ENCODE assay signal across 10 cellular contexts in the genomic region with DNA sequence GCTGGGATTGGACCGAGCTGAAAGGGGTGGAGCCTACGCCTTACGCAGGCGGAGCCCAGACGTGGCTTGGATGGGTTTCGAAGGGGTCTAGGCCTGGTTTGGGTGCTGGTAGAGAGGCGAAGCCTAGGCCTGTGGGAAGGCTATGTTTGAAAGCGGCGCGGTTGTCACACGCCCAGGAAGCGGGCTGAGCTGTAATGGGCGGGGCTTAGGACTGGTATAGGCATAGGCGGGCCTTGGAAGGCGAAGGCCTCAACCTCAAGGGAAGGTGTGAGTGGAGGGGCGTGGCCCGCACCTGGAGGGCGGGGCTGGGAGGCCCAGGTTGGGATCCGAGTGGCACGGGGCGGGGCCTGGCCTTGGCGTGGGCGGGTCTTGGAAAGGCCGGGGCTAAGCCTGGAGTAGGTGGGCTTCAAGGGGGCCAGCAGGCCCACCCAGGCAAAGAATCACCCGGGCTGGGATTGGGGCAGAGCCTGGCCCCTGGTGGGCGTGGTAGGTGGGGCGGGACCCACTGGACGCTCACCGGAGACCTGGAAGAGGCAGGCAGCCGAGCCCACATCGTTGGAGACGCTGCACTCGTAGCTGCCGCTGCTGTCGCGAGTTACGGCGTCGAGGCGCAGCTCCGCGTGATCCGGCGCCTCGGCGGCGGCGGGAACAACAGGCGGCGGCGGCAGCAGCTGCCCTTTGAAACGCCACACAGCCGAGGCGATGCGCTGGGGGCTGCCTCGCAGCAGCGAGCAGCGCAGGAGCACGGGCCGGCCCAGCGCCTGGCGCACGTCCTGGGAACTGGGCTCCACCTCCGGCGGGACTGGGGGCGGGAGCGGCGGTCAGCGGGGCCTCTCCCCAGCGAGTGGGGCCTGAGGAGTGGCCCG. TPM values are rescaled to one million over a fixed set of nuclear protein-coding genes. Genes with fewer than 3 reads are reported as not detected.
A peak's percentile ranks its signal among the peaks of the same experiment; 100 is the strongest.
DNase-seq lines count a peak whose midpoint lies in the region; ATAC-seq and TF ChIP-seq lines count a peak whose summit lies in the region.
"Had no signal": no experiment of that assay in that cellular context is flagged by ENCODE, and none has a peak within 500 bp of the region (broad histone marks: within the 10 kb centered on the region; RNA-seq: fewer than 3 reads in every experiment).

No MANE protein-coding gene starts in this region.

- TF ChIP-seq CTCF in nephron progenitor cell (IDR thresholded peaks at IDR 0.05) = no peak

- in situ Hi-C loops in G401 (cut with HindIII; ENCODE audit: low sequenced_read_pairs) = no loop called here

- H3K36me3 Mint-ChIP-seq in nephron progenitor cell (ENCODE audit: low read depth) = no peaks in the 10 kb centered on the region

- H3K27me3 Mint-ChIP-seq in nephron progenitor cell (ENCODE audit: low read depth, poor library complexity) = peaks cover 86% of the 10 kb centered on the region

- H3K9me3 Mint-ChIP-seq in nephron progenitor cell = peaks cover 20% of the 10 kb centered on the region
- H3K9me3 Mint-ChIP-seq: activated naive CD4-positive, alpha-beta T cell treated with anti-CD3 and anti-CD28 coated beads, Interleukin-2, amount 50 U/mL, for 24 hours had no signal

- ATAC-seq in HG02870 (IDR thresholded peaks at IDR 0.05; ENCODE audit: unreplicated experiment) = no peak

- peaks cover 23% of the 10 kb centered on the region for H3K4me1 Mint-ChIP-seq in nephron progenitor cell

- no peak overlapping the region for H3K27ac Mint-ChIP-seq in nephron progenitor cell
- H3K27ac Mint-ChIP-seq: activated naive CD4-positive, alpha-beta T cell treated with anti-CD3 and anti-CD28 coated beads, Interleukin-2, amount 50 U/mL, for 24 hours had no signal

- peak overlapping the region; percentile 62 for H3K4me3 Mint-ChIP-seq in nephron progenitor cell
- H3K4me3 Mint-ChIP-seq: activated naive CD4-positive, alpha-beta T cell treated with anti-CD3 and anti-CD28 coated beads, Interleukin-2, amount 50 U/mL, for 24 hours had no signal

- DNase-seq in CD1c-positive myeloid dendritic cell (ENCODE audit: extremely low spot score) = peak; percentile 27
- DNase-seq in RPMI8226 = peak; percentile 60
- peak; percentile 15 for DNase-seq in effector CD8-positive, alpha-beta T cell (lab: John Stamatoyannopoulos, UW)
- peak; percentile 47 for DNase-seq in nephron progenitor cell
- no peak for DNase-seq in HCEC 1CT
- no peak for DNase-seq in SK-N-DZ (ENCODE audit: low spot score)
- DNase-seq in G401 (ENCODE audit: low spot score) = no peak
- DNase-seq: GDM1 had no signal

RNA-seq across cellular contexts. Expression of a gene that starts 49.0 kb away (rescaled TPM):
- polyA plus RNA-seq in SK-N-DZ (2014; cell fraction: cytosol; rRNA removed) = 0.07 and 0.12 TPM in 2 replicates
- 0.25 and 0.95 TPM in 2 replicates for polyA plus RNA-seq in SK-N-DZ (2014; cell fraction: nucleus; rRNA removed)
- 17.7 and 19.6 TPM in 2 replicates for total RNA-seq in G401 (2014; rRNA removed; shearing (Covaris generic))

Comparison
In these comparisons a context has a peak if more than half of its experiments do, and no peak if none do; other contexts are left out.
1. DNase-seq: peak in CD1c-positive myeloid dendritic cell (single experiment), RPMI8226 (single experiment), effector CD8-positive, alpha-beta T cell (single experiment) and nephron progenitor cell (single experiment); none in HCEC 1CT (single experiment), SK-N-DZ (single experiment) and G401 (single experiment).